ENCODE assay signal across 9 cellular contexts in the genomic region with DNA sequence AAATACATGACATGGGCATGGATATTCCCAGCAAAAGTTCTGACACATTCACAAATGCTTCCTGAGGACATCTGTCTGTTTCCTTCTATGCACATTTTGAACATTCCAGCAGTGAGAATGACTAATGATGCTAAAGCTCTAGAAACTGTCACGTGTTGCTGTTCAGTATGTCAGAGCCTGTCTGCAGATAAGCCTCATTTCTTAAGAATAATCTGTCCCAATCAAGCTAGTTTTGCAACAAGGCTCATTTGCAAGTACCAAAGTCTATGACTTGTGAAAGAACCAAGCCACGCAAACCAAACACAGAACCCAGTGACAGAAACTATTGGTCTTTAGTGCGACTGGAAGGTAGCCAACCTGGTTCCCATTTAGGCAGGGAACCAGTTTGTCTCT.
A peak's percentile ranks its signal among the peaks of the same experiment; 100 is the strongest.
DNase-seq lines count a peak whose midpoint lies in the region; ATAC-seq and TF ChIP-seq lines count a peak whose summit lies in the region.
"Had no signal": no experiment of that assay in that cellular context is flagged by ENCODE, and none has a peak within 500 bp of the region (broad histone marks: within the 10 kb centered on the region; RNA-seq: fewer than 3 reads in every experiment).

No MANE protein-coding gene starts in this region.

- H3K9me2 ChIP-seq in PC-9 (ENCODE audit: insufficient read depth): no peaks in the 10 kb centered on the region

- H3K4me1 ChIP-seq in Caco-2 (peaks cover 51% of the 10 kb centered on the region), PC-9 (replicated peaks; ENCODE audit: insufficient read depth) (peaks cover 40% of the 10 kb centered on the region), osteoblast (ENCODE audit: insufficient read depth, low read length) (peaks cover 69% of the 10 kb centered on the region)

- H4K20me1 ChIP-seq in PC-9 (ENCODE audit: insufficient read depth): no peaks in the 10 kb centered on the region
- no peaks in the 10 kb centered on the region for H4K20me1 ChIP-seq in osteoblast (ENCODE audit: insufficient read depth, low read length)

- no peak overlapping the region for H3K4me3 ChIP-seq in Caco-2 (ENCODE audit: low read depth, low read length)
- H3K4me3 ChIP-seq in PC-9: no peak overlapping the region
- no peak overlapping the region for H3K4me3 ChIP-seq in fibroblast of pulmonary artery (replicated peaks; ENCODE audit: low read depth, low read length)
- H3K4me3 ChIP-seq in osteoblast (ENCODE audit: insufficient read depth, low read length): no peak overlapping the region

- TF ChIP-seq CTCF in Caco-2 (IDR thresholded peaks at IDR 0.05; ENCODE audit: insufficient read depth in 1 of 2, low read depth in 1 of 2, low read length in 1 of 2, severe bottlenecking in 1 of 2, unreplicated experiment in 1 of 2) (no peak), PC-9 (conservative IDR thresholded peaks at IDR 0.05) (no peak), fibroblast of pulmonary artery (IDR thresholded peaks at IDR 0.05; ENCODE audit: low read length, missing control alignments) (no peak), osteoblast (IDR thresholded peaks at IDR 0.05; ENCODE audit: extremely low read depth, low read depth, low read length) (no peak)

- peak overlapping the region; percentile 22; the same call in 1 of the 2 replicates for H3K4me2 ChIP-seq in PC-9
- peak overlapping the region; percentile 33 for H3K4me2 ChIP-seq in osteoblast (ENCODE audit: insufficient read depth, low read length)

- H2AFZ ChIP-seq in PC-9 (no peak overlapping the region), osteoblast (ENCODE audit: low read length) (no peak overlapping the region)

- ATAC-seq in GM18861 (IDR thresholded peaks at IDR 0.05; ENCODE audit: unreplicated experiment) (no peak), GM21717 (IDR thresholded peaks at IDR 0.05; ENCODE audit: unreplicated experiment) (no peak)

- peak overlapping the region; percentile 62 for H3K27ac Mint-ChIP-seq in Caco-2 (ENCODE audit: unreplicated experiment)

- intact Hi-C loops in Caco-2 (cut with micrococcal nuclease; ENCODE audit: unreplicated experiment): loop anchor here (1.0 kb wide), 1 partner anchor 20 kb away; no protein-coding TSS in a partner anchor
- intact Hi-C loops in PC-9 (cut with micrococcal nuclease; ENCODE audit: unreplicated experiment): loop anchor here (1.0 to 2.0 kb wide), 2 partner anchors 13 to 21 kb away; no protein-coding TSS in a partner anchor

- no TSS peak for BruUV-seq in Caco-2 (replicated peaks; lab: Mats Ljungman, UMichigan)
- no TSS peak for BruUV-seq in PC-9 (replicated peaks; lab: Mats Ljungman, UMichigan)

- H3K36me3 Mint-ChIP-seq in Caco-2 (ENCODE audit: insufficient read depth, unreplicated experiment): no peaks in the 10 kb centered on the region

- no peaks in the 10 kb centered on the region for H3K27me3 Mint-ChIP-seq in Caco-2 (ENCODE audit: insufficient read depth, unreplicated experiment)

- H3F3A ChIP-seq in PC-9 (ENCODE audit: insufficient read depth, low read depth): peaks cover 16% of the 10 kb centered on the region; the same call in 1 of the 2 replicates

- H3K9me3 Mint-ChIP-seq in Caco-2 (ENCODE audit: unreplicated experiment): no peaks in the 10 kb centered on the region

- H3K36me3 ChIP-seq in Caco-2 (ENCODE audit: control insufficient read depth, insufficient read depth, low read length): no peaks in the 10 kb centered on the region
- no peaks in the 10 kb centered on the region for H3K36me3 ChIP-seq in PC-9 (ENCODE audit: low read depth)
- H3K36me3 ChIP-seq in osteoblast (ENCODE audit: insufficient read depth, low read length): no peaks in the 10 kb centered on the region

- H3K9me3 ChIP-seq in Caco-2: no peaks in the 10 kb centered on the region
- no peaks in the 10 kb centered on the region for H3K9me3 ChIP-seq in PC-9 (ENCODE audit: insufficient read depth, low read depth)
- H3K9me3 ChIP-seq in osteoblast (ENCODE audit: low read depth, low read length): no peaks in the 10 kb centered on the region

- H3K79me2 ChIP-seq in PC-9 (ENCODE audit: low read depth) (no peaks in the 10 kb centered on the region), osteoblast (ENCODE audit: insufficient read depth, low read length) (no peaks in the 10 kb centered on the region)

- CTCF ChIA-PET in Caco-2 (lab: Charles Lee) (interaction anchor here (0.6 to 1.0 kb wide), 2 partner anchors 11 to 171 kb away, joined by 3 read pairs; no protein-coding TSS in a partner anchor), PC-9 (lab: Charles Lee) (interaction anchor here (0.5 kb wide), 1 partner anchor 211 kb away, joined by 3 read pairs; no protein-coding TSS in a partner anchor)

- H3K4me3 Mint-ChIP-seq in Caco-2 (ENCODE audit: unreplicated experiment): peak overlapping the region; percentile 16

- H3K4me1 Mint-ChIP-seq in Caco-2 (ENCODE audit: low read depth, unreplicated experiment): peaks cover 18% of the 10 kb centered on the region

- peak overlapping the region; percentile 5; the same call in 1 of the 2 replicates for H3K27ac ChIP-seq in PC-9
- H3K27ac ChIP-seq in osteoblast (ENCODE audit: low read depth, low read length): peak overlapping the region; percentile 76
- H3K27ac ChIP-seq: VCaP had no signal

- POLR2A ChIA-PET in Caco-2 (lab: Charles Lee) (interaction anchor here (0.6 kb wide), 1 partner anchor 59 kb away, joined by 4 read pairs; no protein-coding TSS in a partner anchor), PC-9 (lab: Charles Lee; ENCODE audit: unreplicated experiment) (no interaction called here)

- DNase-seq in Caco-2 (peak; percentile 71 to 74), PC-9 (peak; percentile 46 to 91), fibroblast of pulmonary artery (ENCODE audit: low read depth) (peak; percentile 98), osteoblast (ENCODE audit: insufficient read length, low spot score, missing footprints) (no peak), cerebellar nuclear complex (lab: John Stamatoyannopoulos, UW) (no peak), T1000 (lab: John Stamatoyannopoulos, UW) (no peak)

- no peaks in the 10 kb centered on the region for H3K27me3 ChIP-seq in Caco-2 (replicated peaks; ENCODE audit: control insufficient read depth, insufficient read depth, low read length)
- H3K27me3 ChIP-seq in PC-9 (ENCODE audit: insufficient read depth, low read depth): no peaks in the 10 kb centered on the region
- H3K27me3 ChIP-seq in osteoblast (ENCODE audit: insufficient read depth, low read length): no peaks in the 10 kb centered on the region

Comparison
In these comparisons a context has a peak if more than half of its experiments do, and no peak if none do; other contexts are left out.
1. DNase-seq: peak in Caco-2 (2 of 2), PC-9 (2 of 2) and fibroblast of pulmonary artery (single experiment); none in osteoblast (single experiment), cerebellar nuclear complex (0 of 2) and T1000 (single experiment).